In genomic region chr1:204829133-204829532, GRCh38 we compare ENCODE assay signal across 8 cellular contexts. TPM values are rescaled to one million over a fixed set of nuclear protein-coding genes. Genes with fewer than 3 reads are reported as not detected.
A peak's percentile ranks its signal among the peaks of the same experiment; 100 is the strongest.
DNase-seq lines count a peak whose midpoint lies in the region; ATAC-seq and TF ChIP-seq lines count a peak whose summit lies in the region.

No MANE protein-coding gene starts in this region.

- H3K36me3 ChIP-seq in SK-N-SH (replicated peaks in 1 of 2; ENCODE audit: control insufficient read depth in 1 of 2, insufficient read depth in 2 of 2, low read length in 1 of 2) = no peaks in the 10 kb centered on the region
- no peaks in the 10 kb centered on the region for H3K36me3 ChIP-seq in tibial artery

- peak overlapping the region; percentile 26 for H3K4me3 Mint-ChIP-seq in mesothelial cell of epicardium

- H3K36me3 Mint-ChIP-seq in mesothelial cell of epicardium = no peaks in the 10 kb centered on the region

- H3K27me3 ChIP-seq in SK-N-SH (ENCODE audit: insufficient read depth) (no peaks in the 10 kb centered on the region; the same call in 1 of the 2 replicates), tibial artery (no peaks in the 10 kb centered on the region)

- H3K27ac ChIP-seq in SK-N-SH (ENCODE audit: low read depth in 2 of 2, low read length in 1 of 2) (no peak overlapping the region), caudate nucleus (ENCODE audit: low read depth, low read length) (peak overlapping the region; percentile 89), tibial artery (peak overlapping the region; percentile 23 to 45)

- no peak for TF ChIP-seq EP300 in SK-N-SH (IDR thresholded peaks at IDR 0.05; ENCODE audit: borderline replicate concordance in 1 of 2, low read depth in 1 of 2, low read length in 1 of 2)

- H3K4me1 ChIP-seq in SK-N-SH (ENCODE audit: control insufficient read depth in 1 of 2, insufficient read depth in 2 of 2, low read depth in 1 of 2, low read length in 1 of 2) (peaks cover 0 to 11% of the 10 kb centered on the region in 2 experiments; a peak in 1 of 4 replicates), tibial artery (peaks cover 0 to 31% (median 16%) of the 10 kb centered on the region in 4 donors)

- H4K20me1 ChIP-seq in SK-N-SH (ENCODE audit: insufficient read depth) = no peaks in the 10 kb centered on the region

- TF ChIP-seq RAD21 in SK-N-SH (IDR thresholded peaks at IDR 0.05; ENCODE audit: low read length) = no peak

- CTCF ChIA-PET in SK-N-SH (lab: Yijun Ruan, JAX) = interaction anchor here (1.4 to 21.2 kb wide), 5 partner anchors 10 to 232 kb away, joined by 4 to 291 read pairs (median 5); no protein-coding TSS in a partner anchor

- H3K4me1 Mint-ChIP-seq in mesothelial cell of epicardium = no peaks in the 10 kb centered on the region

- DNase-seq in SK-N-SH = no peak
- DNase-seq in caudate nucleus (lab: John Stamatoyannopoulos, UW) = peak in 39 of 61 donors; percentile 24 to 70 (median 45)
- DNase-seq in mesothelial cell of epicardium (ENCODE audit: low spot score in 2 of 2, unreplicated experiment in 2 of 2) = no peak
- no peak for DNase-seq in tibial artery
- no peak for DNase-seq in activated T-cell treated with anti-CD3 and anti-CD28 coated beads, Interleukin-2, amount 50 U/mL, for 48 hours

- no peaks in the 10 kb centered on the region for H3K9me3 Mint-ChIP-seq in mesothelial cell of epicardium

- no peak overlapping the region for H2AFZ ChIP-seq in SK-N-SH (ENCODE audit: low read depth)

- no peaks in the 10 kb centered on the region for H3K9me2 ChIP-seq in SK-N-SH

- H3K4me3 ChIP-seq in SK-N-SH (ENCODE audit: low read depth in 2 of 2, low read length in 1 of 2) (peak overlapping the region; percentile 26 to 49; a peak in 3 of 4 replicates), tibial artery (peak overlapping the region; percentile 52 to 56)

- H3K9me3 ChIP-seq in SK-N-SH (no peaks in the 10 kb centered on the region), tibial artery (no peaks in the 10 kb centered on the region)

- H3K4me2 ChIP-seq in SK-N-SH = peak overlapping the region; percentile 57

- TF ChIP-seq CTCF in SK-N-SH (IDR thresholded peaks at IDR 0.05) = no peak
- no peak for TF ChIP-seq CTCF in mesothelial cell of epicardium (IDR thresholded peaks at IDR 0.05; ENCODE audit: unreplicated experiment)
- no peak for TF ChIP-seq CTCF in tibial artery (IDR thresholded peaks at IDR 0.05)

- 59% methylated on average over 5 of the region's 5 CpGs for WGBS in SK-N-SH (ENCODE audit: low lambda C conversion rate)

- ATAC-seq in SK-N-SH treated with all-trans-retinoic acid at 6 μM for 48 hours (no peak), HG03045 (IDR thresholded peaks at IDR 0.05; ENCODE audit: unreplicated experiment) (no peak), GM18867 (IDR thresholded peaks at IDR 0.05; ENCODE audit: unreplicated experiment) (no peak)

- intact Hi-C loops in tibial artery (cut with DNase I; ENCODE audit: low total_unique reads) = no loop called here

- peaks cover 4% of the 10 kb centered on the region for H3F3A ChIP-seq in SK-N-SH (replicated peaks; ENCODE audit: insufficient read depth)

- H3K27me3 Mint-ChIP-seq in mesothelial cell of epicardium (ENCODE audit: low read depth) = peaks cover 93% of the 10 kb centered on the region

- no peak overlapping the region for H3K27ac Mint-ChIP-seq in mesothelial cell of epicardium

- POLR2A ChIA-PET in SK-N-SH (lab: Yijun Ruan, JAX) = no interaction called here

- H3K79me2 ChIP-seq in SK-N-SH (ENCODE audit: insufficient read depth) = no peaks in the 10 kb centered on the region

- no peak overlapping the region; the same call in 1 of the 2 replicates for H3K9ac ChIP-seq in SK-N-SH

TF ChIP-seq in SK-N-SH, 30 proteins besides CTCF, POLR2A, EP300 and RAD21 (continues in another document):
- TF ChIP-seq EZH2phosphoT487 (IDR thresholded peaks at IDR 0.05; ENCODE audit: borderline replicate concordance, low read depth) (no peak), RFX5 (IDR thresholded peaks at IDR 0.05; ENCODE audit: low read length) (no peak), IRF3 (IDR thresholded peaks at IDR 0.05; ENCODE audit: low read depth, low read length) (no peak), GABPA (IDR thresholded peaks at IDR 0.05; ENCODE audit: low read depth) (no peak), FOXJ3 (CRISPR knock-in tag; IDR thresholded peaks at IDR 0.05) (no peak), SIN3A (IDR thresholded peaks at IDR 0.05; ENCODE audit: borderline replicate concordance, low read depth, low read length) (no peak), FOSL2 (IDR thresholded peaks at IDR 0.05; ENCODE audit: borderline replicate concordance, low read depth) (no peak)

TF ChIP-seq in SK-N-SH treated with all-trans-retinoic acid at 6 μM for 48 hours, 23 proteins besides CTCF, POLR2A, EP300 and RAD21:
- TF ChIP-seq SNAI2 (CRISPR knock-in tag; IDR thresholded peaks at IDR 0.05) (no peak), RARB (CRISPR knock-in tag; IDR thresholded peaks at IDR 0.05) (no peak), PPARA (CRISPR knock-in tag; IDR thresholded peaks at IDR 0.05; ENCODE audit: borderline replicate concordance) (no peak), CSDC2 (CRISPR knock-in tag; IDR thresholded peaks at IDR 0.05) (no peak), ZNF8 (CRISPR knock-in tag; IDR thresholded peaks at IDR 0.05) (no peak), BACH2 (CRISPR knock-in tag; IDR thresholded peaks at IDR 0.05; ENCODE audit: borderline replicate concordance) (no peak), POU6F1 (CRISPR knock-in tag; IDR thresholded peaks at IDR 0.05; ENCODE audit: borderline replicate concordance, low read depth) (no peak)
- TF ChIP-seq, protein P1, sequence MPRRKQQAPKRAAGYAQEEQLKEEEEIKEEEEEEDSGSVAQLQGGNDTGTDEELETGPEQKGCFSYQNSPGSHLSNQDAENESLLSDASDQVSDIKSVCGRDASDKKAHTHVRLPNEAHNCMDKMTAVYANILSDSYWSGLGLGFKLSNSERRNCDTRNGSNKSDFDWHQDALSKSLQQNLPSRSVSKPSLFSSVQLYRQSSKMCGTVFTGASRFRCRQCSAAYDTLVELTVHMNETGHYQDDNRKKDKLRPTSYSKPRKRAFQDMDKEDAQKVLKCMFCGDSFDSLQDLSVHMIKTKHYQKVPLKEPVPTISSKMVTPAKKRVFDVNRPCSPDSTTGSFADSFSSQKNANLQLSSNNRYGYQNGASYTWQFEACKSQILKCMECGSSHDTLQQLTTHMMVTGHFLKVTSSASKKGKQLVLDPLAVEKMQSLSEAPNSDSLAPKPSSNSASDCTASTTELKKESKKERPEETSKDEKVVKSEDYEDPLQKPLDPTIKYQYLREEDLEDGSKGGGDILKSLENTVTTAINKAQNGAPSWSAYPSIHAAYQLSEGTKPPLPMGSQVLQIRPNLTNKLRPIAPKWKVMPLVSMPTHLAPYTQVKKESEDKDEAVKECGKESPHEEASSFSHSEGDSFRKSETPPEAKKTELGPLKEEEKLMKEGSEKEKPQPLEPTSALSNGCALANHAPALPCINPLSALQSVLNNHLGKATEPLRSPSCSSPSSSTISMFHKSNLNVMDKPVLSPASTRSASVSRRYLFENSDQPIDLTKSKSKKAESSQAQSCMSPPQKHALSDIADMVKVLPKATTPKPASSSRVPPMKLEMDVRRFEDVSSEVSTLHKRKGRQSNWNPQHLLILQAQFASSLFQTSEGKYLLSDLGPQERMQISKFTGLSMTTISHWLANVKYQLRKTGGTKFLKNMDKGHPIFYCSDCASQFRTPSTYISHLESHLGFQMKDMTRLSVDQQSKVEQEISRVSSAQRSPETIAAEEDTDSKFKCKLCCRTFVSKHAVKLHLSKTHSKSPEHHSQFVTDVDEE (CRISPR knock-in tag; IDR thresholded peaks at IDR 0.05) = no peak

RNA-seq across cellular contexts. Expression of gene NFASC, which starts 41.5 kb away (rescaled TPM):
- 4.6 and 6.0 TPM in 2 replicates for polyA plus RNA-seq in SK-N-SH (2012; rRNA removed)
- 2.2 and 3.3 TPM in 2 replicates for polyA plus RNA-seq in SK-N-SH (2012; cell fraction: cytosol; rRNA removed)
- 11.5 and 11.6 TPM in 2 replicates for polyA plus RNA-seq in SK-N-SH (2012; cell fraction: nucleus; rRNA removed)
- 0.35 to 0.72 TPM (median 0.72 TPM) in 3 replicates for total RNA-seq in mesothelial cell of epicardium

Comparison
In these comparisons a context has a peak if more than half of its experiments do, and no peak if none do; other contexts are left out.
1. DNase-seq: peak in caudate nucleus (39 of 61); none in SK-N-SH (single experiment), mesothelial cell of epicardium (0 of 2), tibial artery (0 of 2) and activated T-cell treated with anti-CD3 and anti-CD28 coated beads, Interleukin-2, amount 50 U/mL, for 48 hours (0 of 2).
2. H3K27ac ChIP-seq: peak in caudate nucleus (single experiment) and tibial artery (2 of 2); none in SK-N-SH (0 of 2).